ENCODE assay signal across 1 cellular context in the genomic region with DNA sequence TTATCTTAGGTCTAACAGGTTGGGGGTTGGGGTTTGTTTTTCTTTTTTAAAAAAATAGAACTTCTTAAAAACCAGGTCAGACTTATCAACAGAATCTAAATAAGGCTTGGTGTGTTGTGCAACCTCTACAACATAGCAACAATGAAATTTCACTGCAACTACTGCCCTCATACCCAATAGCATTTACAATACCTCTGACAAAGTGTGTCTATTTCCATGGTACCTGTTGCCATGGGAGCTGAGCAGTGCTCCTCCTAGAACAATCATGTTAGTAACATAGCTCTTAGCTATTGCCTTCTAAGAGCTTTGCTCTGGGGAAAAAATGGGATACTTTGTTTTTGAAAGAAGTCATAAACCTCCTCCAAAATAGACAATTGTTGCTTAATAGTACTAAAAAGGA.
TF ChIP-seq lines count a peak whose summit lies in the region.

No MANE protein-coding gene starts in this region.

TF ChIP-seq in GM23338, 12 proteins besides CTCF, POLR2A, EP300 and RAD21 (continued from another document):
- TF ChIP-seq, protein P1, sequence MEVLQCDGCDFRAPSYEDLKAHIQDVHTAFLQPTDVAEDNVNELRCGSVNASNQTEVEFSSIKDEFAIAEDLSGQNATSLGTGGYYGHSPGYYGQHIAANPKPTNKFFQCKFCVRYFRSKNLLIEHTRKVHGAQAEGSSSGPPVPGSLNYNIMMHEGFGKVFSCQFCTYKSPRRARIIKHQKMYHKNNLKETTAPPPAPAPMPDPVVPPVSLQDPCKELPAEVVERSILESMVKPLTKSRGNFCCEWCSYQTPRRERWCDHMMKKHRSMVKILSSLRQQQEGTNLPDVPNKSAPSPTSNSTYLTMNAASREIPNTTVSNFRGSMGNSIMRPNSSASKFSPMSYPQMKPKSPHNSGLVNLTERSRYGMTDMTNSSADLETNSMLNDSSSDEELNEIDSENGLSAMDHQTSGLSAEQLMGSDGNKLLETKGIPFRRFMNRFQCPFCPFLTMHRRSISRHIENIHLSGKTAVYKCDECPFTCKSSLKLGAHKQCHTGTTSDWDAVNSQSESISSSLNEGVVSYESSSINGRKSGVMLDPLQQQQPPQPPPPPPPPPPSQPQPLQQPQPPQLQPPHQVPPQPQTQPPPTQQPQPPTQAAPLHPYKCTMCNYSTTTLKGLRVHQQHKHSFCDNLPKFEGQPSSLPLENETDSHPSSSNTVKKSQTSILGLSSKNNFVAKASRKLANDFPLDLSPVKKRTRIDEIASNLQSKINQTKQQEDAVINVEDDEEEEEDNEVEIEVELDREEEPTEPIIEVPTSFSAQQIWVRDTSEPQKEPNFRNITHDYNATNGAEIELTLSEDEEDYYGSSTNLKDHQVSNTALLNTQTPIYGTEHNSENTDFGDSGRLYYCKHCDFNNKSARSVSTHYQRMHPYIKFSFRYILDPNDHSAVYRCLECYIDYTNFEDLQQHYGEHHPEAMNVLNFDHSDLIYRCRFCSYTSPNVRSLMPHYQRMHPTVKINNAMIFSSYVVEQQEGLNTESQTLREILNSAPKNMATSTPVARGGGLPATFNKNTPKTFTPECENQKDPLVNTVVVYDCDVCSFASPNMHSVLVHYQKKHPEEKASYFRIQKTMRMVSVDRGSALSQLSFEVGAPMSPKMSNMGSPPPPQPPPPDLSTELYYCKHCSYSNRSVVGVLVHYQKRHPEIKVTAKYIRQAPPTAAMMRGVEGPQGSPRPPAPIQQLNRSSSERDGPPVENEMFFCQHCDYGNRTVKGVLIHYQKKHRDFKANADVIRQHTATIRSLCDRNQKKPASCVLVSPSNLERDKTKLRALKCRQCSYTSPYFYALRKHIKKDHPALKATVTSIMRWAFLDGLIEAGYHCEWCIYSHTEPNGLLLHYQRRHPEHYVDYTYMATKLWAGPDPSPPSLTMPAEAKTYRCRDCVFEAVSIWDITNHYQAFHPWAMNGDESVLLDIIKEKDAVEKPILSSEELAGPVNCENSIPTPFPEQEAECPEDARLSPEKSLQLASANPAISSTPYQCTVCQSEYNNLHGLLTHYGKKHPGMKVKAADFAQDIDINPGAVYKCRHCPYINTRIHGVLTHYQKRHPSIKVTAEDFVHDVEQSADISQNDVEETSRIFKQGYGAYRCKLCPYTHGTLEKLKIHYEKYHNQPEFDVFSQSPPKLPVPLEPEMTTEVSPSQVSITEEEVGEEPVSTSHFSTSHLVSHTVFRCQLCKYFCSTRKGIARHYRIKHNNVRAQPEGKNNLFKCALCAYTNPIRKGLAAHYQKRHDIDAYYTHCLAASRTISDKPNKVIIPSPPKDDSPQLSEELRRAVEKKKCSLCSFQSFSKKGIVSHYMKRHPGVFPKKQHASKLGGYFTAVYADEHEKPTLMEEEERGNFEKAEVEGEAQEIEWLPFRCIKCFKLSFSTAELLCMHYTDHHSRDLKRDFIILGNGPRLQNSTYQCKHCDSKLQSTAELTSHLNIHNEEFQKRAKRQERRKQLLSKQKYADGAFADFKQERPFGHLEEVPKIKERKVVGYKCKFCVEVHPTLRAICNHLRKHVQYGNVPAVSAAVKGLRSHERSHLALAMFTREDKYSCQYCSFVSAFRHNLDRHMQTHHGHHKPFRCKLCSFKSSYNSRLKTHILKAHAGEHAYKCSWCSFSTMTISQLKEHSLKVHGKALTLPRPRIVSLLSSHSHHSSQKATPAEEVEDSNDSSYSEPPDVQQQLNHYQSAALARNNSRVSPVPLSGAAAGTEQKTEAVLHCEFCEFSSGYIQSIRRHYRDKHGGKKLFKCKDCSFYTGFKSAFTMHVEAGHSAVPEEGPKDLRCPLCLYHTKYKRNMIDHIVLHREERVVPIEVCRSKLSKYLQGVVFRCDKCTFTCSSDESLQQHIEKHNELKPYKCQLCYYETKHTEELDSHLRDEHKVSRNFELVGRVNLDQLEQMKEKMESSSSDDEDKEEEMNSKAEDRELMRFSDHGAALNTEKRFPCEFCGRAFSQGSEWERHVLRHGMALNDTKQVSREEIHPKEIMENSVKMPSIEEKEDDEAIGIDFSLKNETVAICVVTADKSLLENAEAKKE (CRISPR knock-in tag; IDR thresholded peaks at IDR 0.05) = no peak
- TF ChIP-seq ZNF114 (CRISPR knock-in tag; IDR thresholded peaks at IDR 0.05) (no peak), ZNF331 (CRISPR knock-in tag; IDR thresholded peaks at IDR 0.05; ENCODE audit: low read depth) (no peak), JUNB (IDR thresholded peaks at IDR 0.05; ENCODE audit: unreplicated experiment) (no peak), EZH2 (IDR thresholded peaks at IDR 0.05; ENCODE audit: low read depth, unreplicated experiment) (no peak), CREB1 (CRISPR knock-in tag; IDR thresholded peaks at IDR 0.05; ENCODE audit: low read depth) (no peak), STAT1 (IDR thresholded peaks at IDR 0.05; ENCODE audit: unreplicated experiment) (no peak)
- TF ChIP-seq, protein P2, sequence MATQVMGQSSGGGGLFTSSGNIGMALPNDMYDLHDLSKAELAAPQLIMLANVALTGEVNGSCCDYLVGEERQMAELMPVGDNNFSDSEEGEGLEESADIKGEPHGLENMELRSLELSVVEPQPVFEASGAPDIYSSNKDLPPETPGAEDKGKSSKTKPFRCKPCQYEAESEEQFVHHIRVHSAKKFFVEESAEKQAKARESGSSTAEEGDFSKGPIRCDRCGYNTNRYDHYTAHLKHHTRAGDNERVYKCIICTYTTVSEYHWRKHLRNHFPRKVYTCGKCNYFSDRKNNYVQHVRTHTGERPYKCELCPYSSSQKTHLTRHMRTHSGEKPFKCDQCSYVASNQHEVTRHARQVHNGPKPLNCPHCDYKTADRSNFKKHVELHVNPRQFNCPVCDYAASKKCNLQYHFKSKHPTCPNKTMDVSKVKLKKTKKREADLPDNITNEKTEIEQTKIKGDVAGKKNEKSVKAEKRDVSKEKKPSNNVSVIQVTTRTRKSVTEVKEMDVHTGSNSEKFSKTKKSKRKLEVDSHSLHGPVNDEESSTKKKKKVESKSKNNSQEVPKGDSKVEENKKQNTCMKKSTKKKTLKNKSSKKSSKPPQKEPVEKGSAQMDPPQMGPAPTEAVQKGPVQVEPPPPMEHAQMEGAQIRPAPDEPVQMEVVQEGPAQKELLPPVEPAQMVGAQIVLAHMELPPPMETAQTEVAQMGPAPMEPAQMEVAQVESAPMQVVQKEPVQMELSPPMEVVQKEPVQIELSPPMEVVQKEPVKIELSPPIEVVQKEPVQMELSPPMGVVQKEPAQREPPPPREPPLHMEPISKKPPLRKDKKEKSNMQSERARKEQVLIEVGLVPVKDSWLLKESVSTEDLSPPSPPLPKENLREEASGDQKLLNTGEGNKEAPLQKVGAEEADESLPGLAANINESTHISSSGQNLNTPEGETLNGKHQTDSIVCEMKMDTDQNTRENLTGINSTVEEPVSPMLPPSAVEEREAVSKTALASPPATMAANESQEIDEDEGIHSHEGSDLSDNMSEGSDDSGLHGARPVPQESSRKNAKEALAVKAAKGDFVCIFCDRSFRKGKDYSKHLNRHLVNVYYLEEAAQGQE (IDR thresholded peaks at IDR 0.05; ENCODE audit: unreplicated experiment) = no peak
